ENCODE assay signal across 8 cellular contexts in genomic region chr10:128274938-128275337, GRCh38.
DNase-seq lines count a peak whose midpoint lies in the region; FAIRE-seq and TF ChIP-seq lines count a peak whose summit lies in the region.

No MANE protein-coding gene starts in this region.

- FAIRE-seq in H54 (lab: Jason Lieb, UNC): no peak

- CTCF ChIA-PET in HEK293T (lab: Yijun Ruan, JAX): interaction anchor here (0.7 to 1.4 kb wide), 2 partner anchors 15 to 254 kb away, joined by 3 read pairs; no protein-coding TSS in a partner anchor

- peak; percentile 7 for DNase-seq in stimulated activated CD4-positive, alpha-beta T cell treated with anti-CD3 and anti-CD28 coated beads, Interleukin-1b, Interleukin-23, amount 100 ng/mL, for 48 hours
- no peak for DNase-seq in stimulated activated CD4-positive, alpha-beta T cell treated with anti-CD3 and anti-CD28 coated beads, Interleukin-4, amount 100 ng/mL, for 1 hour
- DNase-seq in RPMI8226: peak; percentile 20
- DNase-seq in globus pallidus (ENCODE audit: low spot score): peak; percentile 14
- no peak for DNase-seq in ACHN
- DNase-seq in HEK293T (ENCODE audit: extremely low spot score): no peak
- no peak for DNase-seq in H54 (ENCODE audit: insufficient read length, low spot score)
- DNase-seq in HK-2 (ENCODE audit: unreplicated experiment): no peak

- POLR2A ChIA-PET in HEK293T (lab: Yijun Ruan, JAX): no interaction called here

- no peak for TF ChIP-seq POLR2A in H54 (IDR thresholded peaks at IDR 0.05; ENCODE audit: low read depth, low read length)

- in situ Hi-C loops in ACHN (cut with HindIII; ENCODE audit: low pct_ligation_motif_present, low pct_unique_long_range_greater_than_20kb, low sequenced_read_pairs): loop anchor here (25.0 kb wide), 1 partner anchor 262 kb away; no protein-coding TSS in a partner anchor

TF ChIP-seq in HEK293T, 16 proteins besides CTCF, POLR2A, EP300 and RAD21:
- TF ChIP-seq SUZ12 (IDR thresholded peaks at IDR 0.05): no peak
- no peak for TF ChIP-seq TARDBP (IDR thresholded peaks at IDR 0.05)
- no peak for TF ChIP-seq FOXA1 (IDR thresholded peaks at IDR 0.05)

Comparison
In these comparisons a context has a peak if more than half of its experiments do, and no peak if none do; other contexts are left out.
1. DNase-seq: peak in stimulated activated CD4-positive, alpha-beta T cell treated with anti-CD3 and anti-CD28 coated beads, Interleukin-1b, Interleukin-23, amount 100 ng/mL, for 48 hours (single experiment), RPMI8226 (single experiment) and globus pallidus (single experiment); none in stimulated activated CD4-positive, alpha-beta T cell treated with anti-CD3 and anti-CD28 coated beads, Interleukin-4, amount 100 ng/mL, for 1 hour (single experiment), ACHN (single experiment), HEK293T (single experiment), H54 (single experiment) and HK-2 (single experiment).